Comparison of ENCODE assay signal across 1 cellular context in genomic region chr16:1959269-1960039, GRCh38.
A peak's percentile ranks its signal among the peaks of the same experiment; 100 is the strongest.
TF ChIP-seq lines count a peak whose summit lies in the region.

Gene NDUFB10, plus strand, starts transcription at chr16:1959538. Its CDS starts 87 bp downstream, at chr16:1959625.

TF ChIP-seq in H1, 55 proteins besides CTCF, POLR2A, EP300 and RAD21 (continued from another document):
- TF ChIP-seq NRF1 (IDR thresholded peaks at IDR 0.05; ENCODE audit: low read depth, low read length) = peak; percentile 65
- no peak for TF ChIP-seq SP1 (IDR thresholded peaks at IDR 0.05; ENCODE audit: low read depth, low read length)
- no peak for TF ChIP-seq ATF2 (IDR thresholded peaks at IDR 0.05; ENCODE audit: low read length)
- TF ChIP-seq KDM1A (IDR thresholded peaks at IDR 0.05; ENCODE audit: borderline replicate concordance, low read length) = no peak
- no peak for TF ChIP-seq EZH2 (IDR thresholded peaks at IDR 0.05; ENCODE audit: low read depth, low read length, severe bottlenecking)
- TF ChIP-seq JUND (IDR thresholded peaks at IDR 0.05; ENCODE audit: low read length) = no peak
- TF ChIP-seq CHD1 (IDR thresholded peaks at IDR 0.05; ENCODE audit: low read depth, low read length) = no peak
- TF ChIP-seq BRCA1 (IDR thresholded peaks at IDR 0.05; ENCODE audit: low read depth, low read length) = no peak
- TF ChIP-seq, protein P1, sequence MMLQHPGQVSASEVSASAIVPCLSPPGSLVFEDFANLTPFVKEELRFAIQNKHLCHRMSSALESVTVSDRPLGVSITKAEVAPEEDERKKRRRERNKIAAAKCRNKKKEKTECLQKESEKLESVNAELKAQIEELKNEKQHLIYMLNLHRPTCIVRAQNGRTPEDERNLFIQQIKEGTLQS (IDR thresholded peaks at IDR 0.05; ENCODE audit: insufficient read depth, low read depth, low read length) = no peak
- TF ChIP-seq JUN (IDR thresholded peaks at IDR 0.05; ENCODE audit: low read depth, low read length) = no peak
- peak; percentile 60 for TF ChIP-seq TAF7 (optimal IDR thresholded peaks at IDR 0.05; ENCODE audit: borderline replicate concordance, low read depth, low read length)
- no peak for TF ChIP-seq SRF (IDR thresholded peaks at IDR 0.05; ENCODE audit: low read depth, low read length)
- no peak for TF ChIP-seq SP4 (IDR thresholded peaks at IDR 0.05; ENCODE audit: low read length)
- no peak for TF ChIP-seq RXRA (IDR thresholded peaks at IDR 0.05; ENCODE audit: insufficient read depth, low read depth, low read length)
- no peak for TF ChIP-seq SIRT6 (IDR thresholded peaks at IDR 0.05; ENCODE audit: low read length)
- no peak for TF ChIP-seq HDAC6 (IDR thresholded peaks at IDR 0.05; ENCODE audit: low read depth, low read length)
- no peak for TF ChIP-seq FOSL1 (IDR thresholded peaks at IDR 0.05; ENCODE audit: insufficient read depth, low read depth, low read length)
- peak; percentile 50; the same call in 1 of the 2 replicates for TF ChIP-seq GABPA (IDR thresholded peaks at IDR 0.05; ENCODE audit: borderline replicate concordance, insufficient read depth, low read length)
- TF ChIP-seq EGR1 (IDR thresholded peaks at IDR 0.05; ENCODE audit: borderline replicate concordance, low read depth, low read length) = 0 out of 2 replicates have a peak, but pooled peaks have one; percentile 18
- TF ChIP-seq CBX5 (IDR thresholded peaks at IDR 0.05; ENCODE audit: low read depth, low read length) = no peak
- TF ChIP-seq RNF2 (IDR thresholded peaks at IDR 0.05; ENCODE audit: borderline replicate concordance, low read depth, low read length, missing control alignments, poor library complexity, severe bottlenecking) = no peak
- peak; percentile 58 for TF ChIP-seq MAX (IDR thresholded peaks at IDR 0.05)
- TF ChIP-seq KDM5A (IDR thresholded peaks at IDR 0.05; ENCODE audit: low read length) = no peak
- TF ChIP-seq USF2 (IDR thresholded peaks at IDR 0.05; ENCODE audit: low read length) = no peak; the same call in 1 of the 2 replicates
- no peak for TF ChIP-seq BCL11A (IDR thresholded peaks at IDR 0.05; ENCODE audit: low read depth in 2 of 2, low read length in 2 of 2)
- no peak for TF ChIP-seq MAFK (IDR thresholded peaks at IDR 0.05; ENCODE audit: low read depth, low read length)
- TF ChIP-seq SAP30 (IDR thresholded peaks at IDR 0.05; ENCODE audit: insufficient read depth, insufficient replicate concordance, low read length) = no peak
- TF ChIP-seq CHD2 (IDR thresholded peaks at IDR 0.05; ENCODE audit: low read length) = no peak; the same call in 1 of the 2 replicates
- no peak for TF ChIP-seq RFX5 (IDR thresholded peaks at IDR 0.05; ENCODE audit: borderline replicate concordance, low read depth, low read length)
- TF ChIP-seq POLR2AphosphoS5 (IDR thresholded peaks at IDR 0.05; ENCODE audit: low read depth, low read length) = peak; percentile 94
- no peak for TF ChIP-seq GTF2F1 (IDR thresholded peaks at IDR 0.05; ENCODE audit: borderline replicate concordance, low read depth, low read length)
- TF ChIP-seq PHF8 (conservative IDR thresholded peaks at IDR 0.05; ENCODE audit: low read depth, low read length) = peak; percentile 87
- TF ChIP-seq SIX5 (IDR thresholded peaks at IDR 0.05; ENCODE audit: low read depth, low read length) = peak; percentile 74
- no peak for TF ChIP-seq CTBP2 (IDR thresholded peaks at IDR 0.05; ENCODE audit: borderline replicate concordance, insufficient read depth, insufficient read length, low read length)
- TF ChIP-seq SIN3A (conservative IDR thresholded peaks at IDR 0.05 in 1 of 2, IDR thresholded peaks at IDR 0.05 in 1 of 2; ENCODE audit: low read depth in 1 of 2, low read length in 2 of 2) = peak; percentile 72 to 74; a peak in 2 of 4 replicates
- TF ChIP-seq HDAC2 (IDR thresholded peaks at IDR 0.05; ENCODE audit: borderline replicate concordance in 1 of 2, low read depth in 2 of 2, low read length in 2 of 2) = no peak; a peak in 1 of 4 replicates
- no peak for TF ChIP-seq CEBPB (IDR thresholded peaks at IDR 0.05; ENCODE audit: low read depth, low read length)
- TF ChIP-seq POU5F1 (IDR thresholded peaks at IDR 0.05; ENCODE audit: low read depth, low read length) = no peak
- TF ChIP-seq BACH1 (IDR thresholded peaks at IDR 0.05; ENCODE audit: low read length) = no peak
- TF ChIP-seq, protein P2, sequence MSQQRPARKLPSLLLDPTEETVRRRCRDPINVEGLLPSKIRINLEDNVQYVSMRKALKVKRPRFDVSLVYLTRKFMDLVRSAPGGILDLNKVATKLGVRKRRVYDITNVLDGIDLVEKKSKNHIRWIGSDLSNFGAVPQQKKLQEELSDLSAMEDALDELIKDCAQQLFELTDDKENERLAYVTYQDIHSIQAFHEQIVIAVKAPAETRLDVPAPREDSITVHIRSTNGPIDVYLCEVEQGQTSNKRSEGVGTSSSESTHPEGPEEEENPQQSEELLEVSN (IDR thresholded peaks at IDR 0.05) = 0 out of 2 replicates have a peak, but pooled peaks have one; percentile 16
- TF ChIP-seq RBBP5 (IDR thresholded peaks at IDR 0.05; ENCODE audit: borderline replicate concordance, low read depth, low read length) = 0 out of 2 replicates have a peak, but pooled peaks have one; percentile 37
- TF ChIP-seq, protein P3, sequence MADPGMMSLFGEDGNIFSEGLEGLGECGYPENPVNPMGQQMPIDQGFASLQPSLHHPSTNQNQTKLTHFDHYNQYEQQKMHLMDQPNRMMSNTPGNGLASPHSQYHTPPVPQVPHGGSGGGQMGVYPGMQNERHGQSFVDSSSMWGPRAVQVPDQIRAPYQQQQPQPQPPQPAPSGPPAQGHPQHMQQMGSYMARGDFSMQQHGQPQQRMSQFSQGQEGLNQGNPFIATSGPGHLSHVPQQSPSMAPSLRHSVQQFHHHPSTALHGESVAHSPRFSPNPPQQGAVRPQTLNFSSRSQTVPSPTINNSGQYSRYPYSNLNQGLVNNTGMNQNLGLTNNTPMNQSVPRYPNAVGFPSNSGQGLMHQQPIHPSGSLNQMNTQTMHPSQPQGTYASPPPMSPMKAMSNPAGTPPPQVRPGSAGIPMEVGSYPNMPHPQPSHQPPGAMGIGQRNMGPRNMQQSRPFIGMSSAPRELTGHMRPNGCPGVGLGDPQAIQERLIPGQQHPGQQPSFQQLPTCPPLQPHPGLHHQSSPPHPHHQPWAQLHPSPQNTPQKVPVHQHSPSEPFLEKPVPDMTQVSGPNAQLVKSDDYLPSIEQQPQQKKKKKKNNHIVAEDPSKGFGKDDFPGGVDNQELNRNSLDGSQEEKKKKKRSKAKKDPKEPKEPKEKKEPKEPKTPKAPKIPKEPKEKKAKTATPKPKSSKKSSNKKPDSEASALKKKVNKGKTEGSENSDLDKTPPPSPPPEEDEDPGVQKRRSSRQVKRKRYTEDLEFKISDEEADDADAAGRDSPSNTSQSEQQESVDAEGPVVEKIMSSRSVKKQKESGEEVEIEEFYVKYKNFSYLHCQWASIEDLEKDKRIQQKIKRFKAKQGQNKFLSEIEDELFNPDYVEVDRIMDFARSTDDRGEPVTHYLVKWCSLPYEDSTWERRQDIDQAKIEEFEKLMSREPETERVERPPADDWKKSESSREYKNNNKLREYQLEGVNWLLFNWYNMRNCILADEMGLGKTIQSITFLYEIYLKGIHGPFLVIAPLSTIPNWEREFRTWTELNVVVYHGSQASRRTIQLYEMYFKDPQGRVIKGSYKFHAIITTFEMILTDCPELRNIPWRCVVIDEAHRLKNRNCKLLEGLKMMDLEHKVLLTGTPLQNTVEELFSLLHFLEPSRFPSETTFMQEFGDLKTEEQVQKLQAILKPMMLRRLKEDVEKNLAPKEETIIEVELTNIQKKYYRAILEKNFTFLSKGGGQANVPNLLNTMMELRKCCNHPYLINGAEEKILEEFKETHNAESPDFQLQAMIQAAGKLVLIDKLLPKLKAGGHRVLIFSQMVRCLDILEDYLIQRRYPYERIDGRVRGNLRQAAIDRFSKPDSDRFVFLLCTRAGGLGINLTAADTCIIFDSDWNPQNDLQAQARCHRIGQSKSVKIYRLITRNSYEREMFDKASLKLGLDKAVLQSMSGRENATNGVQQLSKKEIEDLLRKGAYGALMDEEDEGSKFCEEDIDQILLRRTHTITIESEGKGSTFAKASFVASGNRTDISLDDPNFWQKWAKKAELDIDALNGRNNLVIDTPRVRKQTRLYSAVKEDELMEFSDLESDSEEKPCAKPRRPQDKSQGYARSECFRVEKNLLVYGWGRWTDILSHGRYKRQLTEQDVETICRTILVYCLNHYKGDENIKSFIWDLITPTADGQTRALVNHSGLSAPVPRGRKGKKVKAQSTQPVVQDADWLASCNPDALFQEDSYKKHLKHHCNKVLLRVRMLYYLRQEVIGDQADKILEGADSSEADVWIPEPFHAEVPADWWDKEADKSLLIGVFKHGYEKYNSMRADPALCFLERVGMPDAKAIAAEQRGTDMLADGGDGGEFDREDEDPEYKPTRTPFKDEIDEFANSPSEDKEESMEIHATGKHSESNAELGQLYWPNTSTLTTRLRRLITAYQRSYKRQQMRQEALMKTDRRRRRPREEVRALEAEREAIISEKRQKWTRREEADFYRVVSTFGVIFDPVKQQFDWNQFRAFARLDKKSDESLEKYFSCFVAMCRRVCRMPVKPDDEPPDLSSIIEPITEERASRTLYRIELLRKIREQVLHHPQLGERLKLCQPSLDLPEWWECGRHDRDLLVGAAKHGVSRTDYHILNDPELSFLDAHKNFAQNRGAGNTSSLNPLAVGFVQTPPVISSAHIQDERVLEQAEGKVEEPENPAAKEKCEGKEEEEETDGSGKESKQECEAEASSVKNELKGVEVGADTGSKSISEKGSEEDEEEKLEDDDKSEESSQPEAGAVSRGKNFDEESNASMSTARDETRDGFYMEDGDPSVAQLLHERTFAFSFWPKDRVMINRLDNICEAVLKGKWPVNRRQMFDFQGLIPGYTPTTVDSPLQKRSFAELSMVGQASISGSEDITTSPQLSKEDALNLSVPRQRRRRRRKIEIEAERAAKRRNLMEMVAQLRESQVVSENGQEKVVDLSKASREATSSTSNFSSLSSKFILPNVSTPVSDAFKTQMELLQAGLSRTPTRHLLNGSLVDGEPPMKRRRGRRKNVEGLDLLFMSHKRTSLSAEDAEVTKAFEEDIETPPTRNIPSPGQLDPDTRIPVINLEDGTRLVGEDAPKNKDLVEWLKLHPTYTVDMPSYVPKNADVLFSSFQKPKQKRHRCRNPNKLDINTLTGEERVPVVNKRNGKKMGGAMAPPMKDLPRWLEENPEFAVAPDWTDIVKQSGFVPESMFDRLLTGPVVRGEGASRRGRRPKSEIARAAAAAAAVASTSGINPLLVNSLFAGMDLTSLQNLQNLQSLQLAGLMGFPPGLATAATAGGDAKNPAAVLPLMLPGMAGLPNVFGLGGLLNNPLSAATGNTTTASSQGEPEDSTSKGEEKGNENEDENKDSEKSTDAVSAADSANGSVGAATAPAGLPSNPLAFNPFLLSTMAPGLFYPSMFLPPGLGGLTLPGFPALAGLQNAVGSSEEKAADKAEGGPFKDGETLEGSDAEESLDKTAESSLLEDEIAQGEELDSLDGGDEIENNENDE (IDR thresholded peaks at IDR 0.05; ENCODE audit: insufficient replicate concordance, low read length) = no peak
- TF ChIP-seq CREB1 (IDR thresholded peaks at IDR 0.05) = peak; percentile 60; the same call in 1 of the 2 replicates
- TF ChIP-seq SP2 (IDR thresholded peaks at IDR 0.05; ENCODE audit: low read length) = no peak
- TF ChIP-seq SUZ12 (IDR thresholded peaks at IDR 0.05; ENCODE audit: low read length) = no peak
- peak; percentile 68 for TF ChIP-seq ASH2L (IDR thresholded peaks at IDR 0.05; ENCODE audit: low read length)
- no peak for TF ChIP-seq NANOG (IDR thresholded peaks at IDR 0.05; ENCODE audit: insufficient read depth, low read depth, low read length, poor library complexity, severe bottlenecking)
- TF ChIP-seq TEAD4 (IDR thresholded peaks at IDR 0.05; ENCODE audit: low read depth, low read length) = no peak
- peak; percentile 86 for TF ChIP-seq TAF1 (IDR thresholded peaks at IDR 0.05; ENCODE audit: low read depth, low read length)
TF ChIP-seq in H1: peak in this region for 17.
